In the genomic region with DNA sequence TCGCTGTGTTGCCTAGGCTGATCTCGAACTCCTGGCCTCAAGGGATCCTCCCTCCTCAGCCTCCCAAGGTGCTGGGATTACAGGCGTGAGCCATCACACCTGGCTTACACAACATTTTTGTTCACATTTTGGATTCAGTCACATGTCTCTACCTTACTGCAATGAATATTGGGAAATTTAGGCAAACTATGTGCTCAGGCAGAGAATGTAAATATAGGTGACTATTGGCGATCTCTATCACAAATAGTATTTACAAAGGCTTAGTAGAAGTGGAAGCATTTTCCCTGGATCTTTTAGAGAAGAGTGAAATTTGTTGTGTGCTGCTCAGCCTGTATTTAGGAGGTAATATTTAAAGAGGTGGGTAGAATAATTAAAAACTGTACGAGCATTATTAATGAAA, we compare ENCODE assay signal across 2 cellular contexts.
TF ChIP-seq lines count a peak whose summit lies in the region.

No MANE protein-coding gene starts in this region.

TF ChIP-seq in WTC11, 78 proteins besides CTCF, POLR2A, EP300 and RAD21:
- TF ChIP-seq ETV6 (CRISPR knock-in tag; IDR thresholded peaks at IDR 0.05) (no peak), NFE2L1 (CRISPR knock-in tag; IDR thresholded peaks at IDR 0.05) (no peak), GABPB1 (CRISPR knock-in tag; IDR thresholded peaks at IDR 0.05) (peak; percentile 75), SP1 (CRISPR knock-in tag; conservative IDR thresholded peaks at IDR 0.05) (no peak), ZNF219 (CRISPR knock-in tag; IDR thresholded peaks at IDR 0.05; ENCODE audit: borderline replicate concordance) (no peak), KAT7 (CRISPR knock-in tag; IDR thresholded peaks at IDR 0.05; ENCODE audit: borderline replicate concordance) (no peak), SMAD4 (CRISPR knock-in tag; IDR thresholded peaks at IDR 0.05) (no peak)

TF ChIP-seq in HepG2, 621 proteins besides CTCF, POLR2A, EP300 and RAD21 (continues in another document):
- TF ChIP-seq BHLHE40 (IDR thresholded peaks at IDR 0.05; ENCODE audit: low read length) (no peak), RNF2 (conservative IDR thresholded peaks at IDR 0.05; ENCODE audit: low read depth) (no peak), ZNF496 (CRISPR knock-in tag; IDR thresholded peaks at IDR 0.05; ENCODE audit: insufficient replicate concordance) (no peak), CEBPG (CRISPR knock-in tag; IDR thresholded peaks at IDR 0.05) (peak; percentile 76), ZFP36L1 (CRISPR knock-in tag; IDR thresholded peaks at IDR 0.05) (no peak), ZNF431 (CRISPR knock-in tag; IDR thresholded peaks at IDR 0.05; ENCODE audit: borderline replicate concordance, low read depth) (no peak), SOX13 (IDR thresholded peaks at IDR 0.05) (no peak), SOX13 (CRISPR knock-in tag; conservative IDR thresholded peaks at IDR 0.05 in 1 of 2, IDR thresholded peaks at IDR 0.05 in 1 of 2) (peak in 1 of 2 experiments; percentile 10; a peak in 1 of 4 replicates), ZNF747 (CRISPR knock-in tag; IDR thresholded peaks at IDR 0.05; ENCODE audit: borderline replicate concordance) (no peak), ELF1 (CRISPR knock-in tag; IDR thresholded peaks at IDR 0.05) (no peak), ZNF317 (CRISPR knock-in tag; IDR thresholded peaks at IDR 0.05) (no peak), ZNF251 (CRISPR knock-in tag; IDR thresholded peaks at IDR 0.05) (no peak), ZNF510 (CRISPR knock-in tag; IDR thresholded peaks at IDR 0.05; ENCODE audit: low read depth) (no peak), TGIF2 (CRISPR knock-in tag; IDR thresholded peaks at IDR 0.05) (no peak), KDM6A (CRISPR knock-in tag; IDR thresholded peaks at IDR 0.05; ENCODE audit: low read depth) (no peak), ZNF224 (CRISPR knock-in tag; IDR thresholded peaks at IDR 0.05) (no peak), CHD2 (IDR thresholded peaks at IDR 0.05; ENCODE audit: low read depth, low read length) (no peak), GPN1 (CRISPR knock-in tag; IDR thresholded peaks at IDR 0.05; ENCODE audit: borderline replicate concordance) (no peak), ZSCAN30 (CRISPR knock-in tag; IDR thresholded peaks at IDR 0.05) (no peak), REL (CRISPR knock-in tag; conservative IDR thresholded peaks at IDR 0.05) (no peak), ZFY (CRISPR knock-in tag; IDR thresholded peaks at IDR 0.05) (no peak), MBD4 (IDR thresholded peaks at IDR 0.05; ENCODE audit: borderline replicate concordance, low read length) (no peak), TBP (CRISPR knock-in tag; IDR thresholded peaks at IDR 0.05) (no peak), ZFP90 (CRISPR knock-in tag; IDR thresholded peaks at IDR 0.05; ENCODE audit: borderline replicate concordance) (no peak), ZNF432 (CRISPR knock-in tag; IDR thresholded peaks at IDR 0.05; ENCODE audit: borderline replicate concordance) (no peak), ATAD3A (CRISPR knock-in tag; IDR thresholded peaks at IDR 0.05) (no peak), NR2C2 (CRISPR knock-in tag; IDR thresholded peaks at IDR 0.05; ENCODE audit: borderline replicate concordance) (no peak), TEAD3 (CRISPR knock-in tag; optimal IDR thresholded peaks at IDR 0.05; ENCODE audit: borderline replicate concordance) (peak; percentile 40), KMT2B (CRISPR knock-in tag; IDR thresholded peaks at IDR 0.05) (no peak), FOXA1 (IDR thresholded peaks at IDR 0.05) (peak; percentile 64; the same call in 1 of the 2 replicates), FOXA1 (CRISPR knock-in tag; IDR thresholded peaks at IDR 0.05) (peak; percentile 83), AHR (CRISPR knock-in tag; IDR thresholded peaks at IDR 0.05) (no peak)
- TF ChIP-seq, protein P1, sequence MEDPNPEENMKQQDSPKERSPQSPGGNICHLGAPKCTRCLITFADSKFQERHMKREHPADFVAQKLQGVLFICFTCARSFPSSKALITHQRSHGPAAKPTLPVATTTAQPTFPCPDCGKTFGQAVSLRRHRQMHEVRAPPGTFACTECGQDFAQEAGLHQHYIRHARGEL (CRISPR knock-in tag; IDR thresholded peaks at IDR 0.05) = no peak
- TF ChIP-seq, protein P2, sequence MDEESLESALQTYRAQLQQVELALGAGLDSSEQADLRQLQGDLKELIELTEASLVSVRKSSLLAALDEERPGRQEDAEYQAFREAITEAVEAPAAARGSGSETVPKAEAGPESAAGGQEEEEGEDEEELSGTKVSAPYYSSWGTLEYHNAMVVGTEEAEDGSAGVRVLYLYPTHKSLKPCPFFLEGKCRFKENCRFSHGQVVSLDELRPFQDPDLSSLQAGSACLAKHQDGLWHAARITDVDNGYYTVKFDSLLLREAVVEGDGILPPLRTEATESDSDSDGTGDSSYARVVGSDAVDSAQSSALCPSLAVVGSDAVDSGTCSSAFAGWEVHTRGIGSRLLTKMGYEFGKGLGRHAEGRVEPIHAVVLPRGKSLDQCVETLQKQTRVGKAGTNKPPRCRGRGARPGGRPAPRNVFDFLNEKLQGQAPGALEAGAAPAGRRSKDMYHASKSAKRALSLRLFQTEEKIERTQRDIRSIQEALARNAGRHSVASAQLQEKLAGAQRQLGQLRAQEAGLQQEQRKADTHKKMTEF (CRISPR knock-in tag; IDR thresholded peaks at IDR 0.05) = no peak
- TF ChIP-seq, protein P3, sequence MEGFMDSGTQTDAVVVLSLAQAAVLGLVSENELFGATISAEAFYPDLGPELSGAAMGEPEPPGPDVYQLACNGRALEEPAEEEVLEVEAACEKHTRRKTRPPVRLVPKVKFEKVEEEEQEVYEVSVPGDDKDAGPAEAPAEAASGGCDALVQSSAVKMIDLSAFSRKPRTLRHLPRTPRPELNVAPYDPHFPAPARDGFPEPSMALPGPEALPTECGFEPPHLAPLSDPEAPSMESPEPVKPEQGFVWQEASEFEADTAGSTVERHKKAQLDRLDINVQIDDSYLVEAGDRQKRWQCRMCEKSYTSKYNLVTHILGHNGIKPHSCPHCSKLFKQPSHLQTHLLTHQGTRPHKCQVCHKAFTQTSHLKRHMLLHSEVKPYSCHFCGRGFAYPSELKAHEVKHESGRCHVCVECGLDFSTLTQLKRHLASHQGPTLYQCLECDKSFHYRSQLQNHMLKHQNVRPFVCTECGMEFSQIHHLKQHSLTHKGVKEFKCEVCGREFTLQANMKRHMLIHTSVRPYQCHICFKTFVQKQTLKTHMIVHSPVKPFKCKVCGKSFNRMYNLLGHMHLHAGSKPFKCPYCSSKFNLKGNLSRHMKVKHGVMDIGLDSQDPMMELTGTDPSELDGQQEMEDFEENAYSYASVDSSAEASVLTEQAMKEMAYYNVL (CRISPR knock-in tag; IDR thresholded peaks at IDR 0.05; ENCODE audit: borderline replicate concordance) = no peak
- TF ChIP-seq, protein P4, sequence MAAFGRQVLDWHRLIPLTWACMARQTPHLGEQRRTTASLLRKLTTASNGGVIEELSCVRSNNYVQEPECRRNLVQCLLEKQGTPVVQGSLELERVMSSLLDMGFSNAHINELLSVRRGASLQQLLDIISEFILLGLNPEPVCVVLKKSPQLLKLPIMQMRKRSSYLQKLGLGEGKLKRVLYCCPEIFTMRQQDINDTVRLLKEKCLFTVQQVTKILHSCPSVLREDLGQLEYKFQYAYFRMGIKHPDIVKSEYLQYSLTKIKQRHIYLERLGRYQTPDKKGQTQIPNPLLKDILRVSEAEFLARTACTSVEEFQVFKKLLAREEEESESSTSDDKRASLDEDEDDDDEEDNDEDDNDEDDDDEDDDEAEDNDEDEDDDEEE (CRISPR knock-in tag; IDR thresholded peaks at IDR 0.05) = no peak
- TF ChIP-seq, protein P5, sequence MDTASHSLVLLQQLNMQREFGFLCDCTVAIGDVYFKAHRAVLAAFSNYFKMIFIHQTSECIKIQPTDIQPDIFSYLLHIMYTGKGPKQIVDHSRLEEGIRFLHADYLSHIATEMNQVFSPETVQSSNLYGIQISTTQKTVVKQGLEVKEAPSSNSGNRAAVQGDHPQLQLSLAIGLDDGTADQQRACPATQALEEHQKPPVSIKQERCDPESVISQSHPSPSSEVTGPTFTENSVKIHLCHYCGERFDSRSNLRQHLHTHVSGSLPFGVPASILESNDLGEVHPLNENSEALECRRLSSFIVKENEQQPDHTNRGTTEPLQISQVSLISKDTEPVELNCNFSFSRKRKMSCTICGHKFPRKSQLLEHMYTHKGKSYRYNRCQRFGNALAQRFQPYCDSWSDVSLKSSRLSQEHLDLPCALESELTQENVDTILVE (CRISPR knock-in tag; IDR thresholded peaks at IDR 0.05) = no peak
- TF ChIP-seq, protein P6, sequence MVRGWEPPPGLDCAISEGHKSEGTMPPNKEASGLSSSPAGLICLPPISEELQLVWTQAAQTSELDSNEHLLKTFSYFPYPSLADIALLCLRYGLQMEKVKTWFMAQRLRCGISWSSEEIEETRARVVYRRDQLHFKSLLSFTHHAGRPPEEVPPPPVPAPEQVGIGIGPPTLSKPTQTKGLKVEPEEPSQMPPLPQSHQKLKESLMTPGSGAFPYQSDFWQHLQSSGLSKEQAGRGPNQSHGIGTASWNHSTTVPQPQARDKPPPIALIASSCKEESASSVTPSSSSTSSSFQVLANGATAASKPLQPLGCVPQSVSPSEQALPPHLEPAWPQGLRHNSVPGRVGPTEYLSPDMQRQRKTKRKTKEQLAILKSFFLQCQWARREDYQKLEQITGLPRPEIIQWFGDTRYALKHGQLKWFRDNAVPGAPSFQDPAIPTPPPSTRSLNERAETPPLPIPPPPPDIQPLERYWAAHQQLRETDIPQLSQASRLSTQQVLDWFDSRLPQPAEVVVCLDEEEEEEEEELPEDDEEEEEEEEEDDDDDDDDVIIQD (CRISPR knock-in tag; IDR thresholded peaks at IDR 0.05; ENCODE audit: low read depth) = peak; percentile 55; the same call in 1 of the 2 replicates
- TF ChIP-seq, protein P7, sequence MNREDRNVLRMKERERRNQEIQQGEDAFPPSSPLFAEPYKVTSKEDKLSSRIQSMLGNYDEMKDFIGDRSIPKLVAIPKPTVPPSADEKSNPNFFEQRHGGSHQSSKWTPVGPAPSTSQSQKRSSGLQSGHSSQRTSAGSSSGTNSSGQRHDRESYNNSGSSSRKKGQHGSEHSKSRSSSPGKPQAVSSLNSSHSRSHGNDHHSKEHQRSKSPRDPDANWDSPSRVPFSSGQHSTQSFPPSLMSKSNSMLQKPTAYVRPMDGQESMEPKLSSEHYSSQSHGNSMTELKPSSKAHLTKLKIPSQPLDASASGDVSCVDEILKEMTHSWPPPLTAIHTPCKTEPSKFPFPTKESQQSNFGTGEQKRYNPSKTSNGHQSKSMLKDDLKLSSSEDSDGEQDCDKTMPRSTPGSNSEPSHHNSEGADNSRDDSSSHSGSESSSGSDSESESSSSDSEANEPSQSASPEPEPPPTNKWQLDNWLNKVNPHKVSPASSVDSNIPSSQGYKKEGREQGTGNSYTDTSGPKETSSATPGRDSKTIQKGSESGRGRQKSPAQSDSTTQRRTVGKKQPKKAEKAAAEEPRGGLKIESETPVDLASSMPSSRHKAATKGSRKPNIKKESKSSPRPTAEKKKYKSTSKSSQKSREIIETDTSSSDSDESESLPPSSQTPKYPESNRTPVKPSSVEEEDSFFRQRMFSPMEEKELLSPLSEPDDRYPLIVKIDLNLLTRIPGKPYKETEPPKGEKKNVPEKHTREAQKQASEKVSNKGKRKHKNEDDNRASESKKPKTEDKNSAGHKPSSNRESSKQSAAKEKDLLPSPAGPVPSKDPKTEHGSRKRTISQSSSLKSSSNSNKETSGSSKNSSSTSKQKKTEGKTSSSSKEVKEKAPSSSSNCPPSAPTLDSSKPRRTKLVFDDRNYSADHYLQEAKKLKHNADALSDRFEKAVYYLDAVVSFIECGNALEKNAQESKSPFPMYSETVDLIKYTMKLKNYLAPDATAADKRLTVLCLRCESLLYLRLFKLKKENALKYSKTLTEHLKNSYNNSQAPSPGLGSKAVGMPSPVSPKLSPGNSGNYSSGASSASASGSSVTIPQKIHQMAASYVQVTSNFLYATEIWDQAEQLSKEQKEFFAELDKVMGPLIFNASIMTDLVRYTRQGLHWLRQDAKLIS (CRISPR knock-in tag; IDR thresholded peaks at IDR 0.05) = no peak
- TF ChIP-seq, protein P8, sequence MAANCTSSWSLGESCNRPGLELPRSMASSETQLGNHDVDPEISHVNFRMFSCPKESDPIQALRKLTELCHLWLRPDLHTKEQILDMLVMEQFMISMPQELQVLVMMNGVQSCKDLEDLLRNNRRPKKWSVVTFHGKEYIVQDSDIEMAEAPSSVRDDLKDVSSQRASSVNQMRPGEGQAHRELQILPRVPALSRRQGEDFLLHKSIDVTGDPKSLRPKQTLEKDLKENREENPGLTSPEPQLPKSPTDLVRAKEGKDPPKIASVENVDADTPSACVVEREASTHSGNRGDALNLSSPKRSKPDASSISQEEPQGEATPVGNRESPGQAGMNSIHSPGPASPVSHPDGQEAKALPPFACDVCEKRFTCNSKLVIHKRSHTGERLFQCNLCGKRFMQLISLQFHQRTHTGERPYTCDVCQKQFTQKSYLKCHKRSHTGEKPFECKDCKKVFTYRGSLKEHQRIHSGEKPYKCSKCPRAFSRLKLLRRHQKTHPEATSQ (CRISPR knock-in tag; IDR thresholded peaks at IDR 0.05; ENCODE audit: borderline replicate concordance) = no peak
- TF ChIP-seq, protein P9, sequence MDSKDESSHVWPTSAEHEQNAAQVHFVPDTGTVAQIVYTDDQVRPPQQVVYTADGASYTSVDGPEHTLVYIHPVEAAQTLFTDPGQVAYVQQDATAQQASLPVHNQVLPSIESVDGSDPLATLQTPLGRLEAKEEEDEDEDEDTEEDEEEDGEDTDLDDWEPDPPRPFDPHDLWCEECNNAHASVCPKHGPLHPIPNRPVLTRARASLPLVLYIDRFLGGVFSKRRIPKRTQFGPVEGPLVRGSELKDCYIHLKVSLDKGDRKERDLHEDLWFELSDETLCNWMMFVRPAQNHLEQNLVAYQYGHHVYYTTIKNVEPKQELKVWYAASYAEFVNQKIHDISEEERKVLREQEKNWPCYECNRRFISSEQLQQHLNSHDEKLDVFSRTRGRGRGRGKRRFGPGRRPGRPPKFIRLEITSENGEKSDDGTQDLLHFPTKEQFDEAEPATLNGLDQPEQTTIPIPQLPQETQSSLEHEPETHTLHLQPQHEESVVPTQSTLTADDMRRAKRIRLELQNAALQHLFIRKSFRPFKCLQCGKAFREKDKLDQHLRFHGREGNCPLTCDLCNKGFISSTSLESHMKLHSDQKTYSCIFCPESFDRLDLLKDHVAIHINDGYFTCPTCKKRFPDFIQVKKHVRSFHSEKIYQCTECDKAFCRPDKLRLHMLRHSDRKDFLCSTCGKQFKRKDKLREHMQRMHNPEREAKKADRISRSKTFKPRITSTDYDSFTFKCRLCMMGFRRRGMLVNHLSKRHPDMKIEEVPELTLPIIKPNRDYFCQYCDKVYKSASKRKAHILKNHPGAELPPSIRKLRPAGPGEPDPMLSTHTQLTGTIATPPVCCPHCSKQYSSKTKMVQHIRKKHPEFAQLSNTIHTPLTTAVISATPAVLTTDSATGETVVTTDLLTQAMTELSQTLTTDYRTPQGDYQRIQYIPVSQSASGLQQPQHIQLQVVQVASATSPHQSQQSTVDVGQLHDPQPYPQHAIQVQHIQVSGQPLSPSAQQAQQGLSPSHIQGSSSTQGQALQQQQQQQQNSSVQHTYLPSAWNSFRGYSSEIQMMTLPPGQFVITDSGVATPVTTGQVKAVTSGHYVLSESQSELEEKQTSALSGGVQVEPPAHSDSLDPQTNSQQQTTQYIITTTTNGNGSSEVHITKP (CRISPR knock-in tag; IDR thresholded peaks at IDR 0.05; ENCODE audit: low read depth) = no peak
- TF ChIP-seq, protein P10, sequence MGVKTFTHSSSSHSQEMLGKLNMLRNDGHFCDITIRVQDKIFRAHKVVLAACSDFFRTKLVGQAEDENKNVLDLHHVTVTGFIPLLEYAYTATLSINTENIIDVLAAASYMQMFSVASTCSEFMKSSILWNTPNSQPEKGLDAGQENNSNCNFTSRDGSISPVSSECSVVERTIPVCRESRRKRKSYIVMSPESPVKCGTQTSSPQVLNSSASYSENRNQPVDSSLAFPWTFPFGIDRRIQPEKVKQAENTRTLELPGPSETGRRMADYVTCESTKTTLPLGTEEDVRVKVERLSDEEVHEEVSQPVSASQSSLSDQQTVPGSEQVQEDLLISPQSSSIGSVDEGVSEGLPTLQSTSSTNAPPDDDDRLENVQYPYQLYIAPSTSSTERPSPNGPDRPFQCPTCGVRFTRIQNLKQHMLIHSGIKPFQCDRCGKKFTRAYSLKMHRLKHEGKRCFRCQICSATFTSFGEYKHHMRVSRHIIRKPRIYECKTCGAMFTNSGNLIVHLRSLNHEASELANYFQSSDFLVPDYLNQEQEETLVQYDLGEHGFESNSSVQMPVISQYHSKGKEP (CRISPR knock-in tag; IDR thresholded peaks at IDR 0.05) = no peak
